11 cellular contexts compared by ENCODE assay signal in the genomic region with DNA sequence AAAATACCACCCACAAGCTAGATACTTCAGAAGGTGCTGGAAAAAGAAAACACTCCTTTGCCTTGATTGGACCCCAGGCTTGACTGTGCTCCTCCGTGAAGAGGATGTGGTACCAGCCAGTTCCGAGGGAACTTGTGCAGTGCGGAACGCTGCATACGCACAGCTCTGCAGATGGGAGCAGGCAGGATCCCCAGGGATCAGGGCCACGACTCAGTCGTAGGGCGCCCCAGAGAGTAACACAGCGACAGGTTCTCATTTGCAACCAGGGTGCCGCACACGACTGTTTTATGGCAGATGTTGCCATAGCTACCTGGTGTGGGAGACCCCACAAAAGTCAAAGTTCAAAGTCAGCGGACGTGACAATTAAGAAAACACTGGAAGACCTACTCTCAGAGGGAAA. TPM values are rescaled to one million over a fixed set of nuclear protein-coding genes. Genes with fewer than 3 reads are reported as not detected.
DNase-seq lines count a peak whose midpoint lies in the region; ATAC-seq, FAIRE-seq and TF ChIP-seq lines count a peak whose summit lies in the region.
"Had no signal": no experiment of that assay in that cellular context is flagged by ENCODE, and none has a peak within 500 bp of the region (broad histone marks: within the 10 kb centered on the region; RNA-seq: fewer than 3 reads in every experiment).

No MANE protein-coding gene starts in this region.

- TF ChIP-seq POLR2A in HCT116 (IDR thresholded peaks at IDR 0.05; ENCODE audit: borderline replicate concordance, extremely low read depth, insufficient read depth, insufficient read length) = no peak

- TF ChIP-seq CTCF in HCT116 (IDR thresholded peaks at IDR 0.05 in 2 of 3, conservative IDR thresholded peaks at IDR 0.05 in 1 of 3; ENCODE audit: borderline replicate concordance in 1 of 3, insufficient read depth in 1 of 3, low read depth in 2 of 3, low read length in 2 of 3) (no peak), GM13977 (IDR thresholded peaks at IDR 0.05; ENCODE audit: extremely low read depth, insufficient read depth, missing control alignments) (no peak)

- H3K9me3 ChIP-seq in HCT116 (ENCODE audit: control insufficient read depth in 1 of 2, insufficient read depth in 1 of 2, low read depth in 1 of 2, low read length in 2 of 2) = no peaks in the 10 kb centered on the region
- no peaks in the 10 kb centered on the region for H3K9me3 ChIP-seq in SK-N-MC (ENCODE audit: low read depth, low read length)
- H3K9me3 ChIP-seq in right cardiac atrium (ENCODE audit: control insufficient read depth, low read length) = no peaks in the 10 kb centered on the region
- no peaks in the 10 kb centered on the region for H3K9me3 ChIP-seq in small intestine (ENCODE audit: control insufficient read depth, low read depth)

- H3K27ac ChIP-seq in HCT116 (ENCODE audit: low read depth, low read length) (peak overlapping the region; percentile 82), SK-N-MC (no peak overlapping the region), right cardiac atrium (ENCODE audit: low read length) (peak overlapping the region; percentile 10), small intestine (ENCODE audit: low read depth in 1 of 2, low read length in 1 of 2) (peak overlapping the region; percentile 85 to 99)

- H3K9me3 Mint-ChIP-seq in activated T-cell treated with anti-CD3 and anti-CD28 coated beads, Interleukin-2, amount 50 U/mL, for 72 hours = peaks cover 0 to 5% of the 10 kb centered on the region in 2 donors
- peaks cover 0 to 6% (median 0%) of the 10 kb centered on the region in 3 donors for H3K9me3 Mint-ChIP-seq in T-cell

- no peaks in the 10 kb centered on the region for H3K4me1 Mint-ChIP-seq in activated T-cell treated with anti-CD3 and anti-CD28 coated beads, Interleukin-2, amount 50 U/mL, for 72 hours (ENCODE audit: low read depth)
- H3K4me1 Mint-ChIP-seq in T-cell = peaks cover 0 to 3% (median 2%) of the 10 kb centered on the region in 3 donors

- in situ Hi-C loops in GM13977 (cut with MboI; ENCODE audit: low pct_unique_long_range_greater_than_20kb, low sequenced_read_pairs, unreplicated experiment) = no loop called here

- CTCF ChIA-PET in HCT116 (lab: Charles Lee) (interaction anchor here (1.2 to 2.4 kb wide), 2 partner anchors 8 to 42 kb away, joined by 4 to 41 read pairs; no protein-coding TSS in a partner anchor), T-cell (lab: Charles Lee) (no interaction called here)

- H3K9me2 ChIP-seq in HCT116 (ENCODE audit: insufficient read depth) = no peaks in the 10 kb centered on the region

- H2AFZ ChIP-seq in HCT116 (ENCODE audit: low read depth, low read length, poor library complexity, severe bottlenecking) = no peak overlapping the region

- peak overlapping the region; percentile 89 for H3K4me2 ChIP-seq in HCT116 (ENCODE audit: low read length)

- POLR2A ChIA-PET in HCT116 (lab: Charles Lee) (interaction anchor here (2.0 to 3.1 kb wide), 2 partner anchors 9 to 27 kb away, joined by 4 to 37 read pairs; no protein-coding TSS in a partner anchor), T-cell (lab: Charles Lee) (no interaction called here)

- DNase-seq in HCT116 (ENCODE audit: low read depth, low spot score) = no peak
- no peak for DNase-seq in SK-N-MC (ENCODE audit: low read depth, low spot score)
- no peak for DNase-seq in right cardiac atrium
- peak; percentile 68 for DNase-seq in small intestine
- no peak for DNase-seq in activated T-cell treated with anti-CD3 and anti-CD28 coated beads, Interleukin-2, amount 50 U/mL, for 72 hours
- no peak for DNase-seq in OCI-M2 (lab: John Stamatoyannopoulos, UW; ENCODE audit: unreplicated experiment)
- no peak for DNase-seq in T-cell
- no peak for DNase-seq in GM13977 (ENCODE audit: low spot score)
- DNase-seq: activated effector memory CD4-positive, alpha-beta T cell treated with anti-CD3 and anti-CD28 coated beads, Interleukin-2, amount 50 U/mL, for 16 hours; stimulated activated CD4-positive, alpha-beta T cell treated with anti-CD3 and anti-CD28 coated beads, Interleukin-4, amount 100 ng/mL, for 1 hour had no signal

- no peak overlapping the region for H3K27ac Mint-ChIP-seq in activated T-cell treated with anti-CD3 and anti-CD28 coated beads, Interleukin-2, amount 50 U/mL, for 72 hours
- no peak overlapping the region for H3K27ac Mint-ChIP-seq in T-cell

- WGBS in right cardiac atrium = 78% methylated on average over 13 of the region's 13 CpGs
- WGBS in small intestine, 3 donors = 7 to 54% (median 51%) methylated on average over 13 of the region's 13 CpGs

- peaks cover 1 to 2% of the 10 kb centered on the region in 2 donors for H3K36me3 Mint-ChIP-seq in activated T-cell treated with anti-CD3 and anti-CD28 coated beads, Interleukin-2, amount 50 U/mL, for 72 hours (ENCODE audit: insufficient read depth in 2 of 2)
- H3K36me3 Mint-ChIP-seq in T-cell = no peaks in the 10 kb centered on the region

- BruUV-seq in HCT116 (replicated peaks; lab: Mats Ljungman, UMichigan) = TSS peak; percentile 78

- H3K9ac ChIP-seq in HCT116 (ENCODE audit: low read length) (peak overlapping the region; percentile 91), SK-N-MC (ENCODE audit: insufficient read length) (no peak overlapping the region)

- H3K4me1 ChIP-seq in HCT116 (ENCODE audit: control insufficient read depth in 1 of 2, insufficient read depth in 2 of 2, low read length in 2 of 2) (peaks cover 29 to 73% of the 10 kb centered on the region in 2 experiments), right cardiac atrium (ENCODE audit: control insufficient read depth, insufficient read depth, low read length) (peaks cover 3% of the 10 kb centered on the region), small intestine (ENCODE audit: control insufficient read depth in 2 of 2, insufficient read depth in 1 of 2, low read depth in 1 of 2, low read length in 1 of 2) (peaks cover 0 to 4% of the 10 kb centered on the region in 2 donors)

- peak; percentile 30 for ATAC-seq in HCT116
- ATAC-seq in right cardiac atrium = peak in 1 of 2 donors; percentile 28
- ATAC-seq in activated T-cell treated with anti-CD3 and anti-CD28 coated beads, Interleukin-2, amount 50 U/mL, for 72 hours (replicated peaks in 1 of 2) = no peak
- ATAC-seq in T-cell (replicated peaks in 1 of 4) = no peak

- intact Hi-C loops in HCT116 (cut with micrococcal nuclease) = loop anchor here (2.0 kb wide), 1 partner anchor 42 kb away; no protein-coding TSS in a partner anchor
- intact Hi-C loops in right cardiac atrium (cut with DNase I) = no loop called here

- H3K36me3 ChIP-seq in HCT116 (ENCODE audit: control insufficient read depth in 1 of 2, insufficient read depth in 2 of 2, low read length in 2 of 2) (peaks cover 0 to 21% of the 10 kb centered on the region in 2 experiments; a peak in 1 of 4 replicates), SK-N-MC (ENCODE audit: insufficient read depth, low read length) (no peaks in the 10 kb centered on the region), small intestine (ENCODE audit: control insufficient read depth in 2 of 2, insufficient read depth in 2 of 2, low read length in 2 of 2) (no peaks in the 10 kb centered on the region)

- no peaks in the 10 kb centered on the region for H3K27me3 ChIP-seq in HCT116 (ENCODE audit: insufficient read depth, low read length)
- no peaks in the 10 kb centered on the region for H3K27me3 ChIP-seq in right cardiac atrium (ENCODE audit: control insufficient read depth, insufficient read depth)
- peaks cover 0 to 3% of the 10 kb centered on the region in 2 donors for H3K27me3 ChIP-seq in small intestine (ENCODE audit: control insufficient read depth in 2 of 2, insufficient read depth in 2 of 2, low read length in 2 of 2)

- TF ChIP-seq RAD21 in HCT116 (IDR thresholded peaks at IDR 0.05; ENCODE audit: low read depth) = no peak

- RAD21 ChIA-PET in HCT116 (lab: Charles Lee; ENCODE audit: low non-redundant PET in 1 of 2, low total read pairs in 2 of 2, uncharacterized antibody in 2 of 2, unreplicated experiment in 2 of 2) = interaction anchor here in 1 of 2 experiments (1.5 kb wide), 1 partner anchor 9 kb away, joined by 4 read pairs; no protein-coding TSS in a partner anchor

- H4K20me1 ChIP-seq in HCT116 (ENCODE audit: insufficient read depth) = no peaks in the 10 kb centered on the region

- H3K4me3 ChIP-seq in HCT116 (replicated peaks in 1 of 2; ENCODE audit: low read depth in 1 of 2, low read length in 2 of 2) = peak overlapping the region; percentile 85 to 88
- H3K4me3 ChIP-seq in SK-N-MC = peak overlapping the region; percentile 25
- H3K4me3 ChIP-seq in right cardiac atrium (ENCODE audit: low read length) = peak overlapping the region; percentile 22
- H3K4me3 ChIP-seq in small intestine (ENCODE audit: low read depth in 1 of 2, low read length in 2 of 2) = peak overlapping the region; percentile 41 to 64

- peak overlapping the region in 1 of 2 donors; percentile 11 for H3K4me3 Mint-ChIP-seq in activated T-cell treated with anti-CD3 and anti-CD28 coated beads, Interleukin-2, amount 50 U/mL, for 72 hours
- H3K4me3 Mint-ChIP-seq in T-cell = no peak overlapping the region

- no peak for FAIRE-seq in small intestine (lab: Jason Lieb, UNC)
- FAIRE-seq: G401.6 had no signal

- H3K27me3 Mint-ChIP-seq in activated T-cell treated with anti-CD3 and anti-CD28 coated beads, Interleukin-2, amount 50 U/mL, for 72 hours (ENCODE audit: low read depth) = peaks cover 87% of the 10 kb centered on the region
- H3K27me3 Mint-ChIP-seq in T-cell = peaks cover 53 to 63% of the 10 kb centered on the region in 2 donors

- H3K79me2 ChIP-seq in HCT116 (ENCODE audit: insufficient read depth, low read length) = peaks cover 65% of the 10 kb centered on the region

TF ChIP-seq in HCT116, 20 proteins besides CTCF, POLR2A, EP300 and RAD21 (continues in another document):
- TF ChIP-seq, protein P1, sequence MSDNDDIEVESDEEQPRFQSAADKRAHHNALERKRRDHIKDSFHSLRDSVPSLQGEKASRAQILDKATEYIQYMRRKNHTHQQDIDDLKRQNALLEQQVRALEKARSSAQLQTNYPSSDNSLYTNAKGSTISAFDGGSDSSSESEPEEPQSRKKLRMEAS (IDR thresholded peaks at IDR 0.05) = no peak
- peak; percentile 37; the same call in 1 of the 2 replicates for TF ChIP-seq POLR2AphosphoS5 (IDR thresholded peaks at IDR 0.05; ENCODE audit: low read depth, low read length)

RNA-seq across cellular contexts. Expression of a gene that starts 0.8 kb away (rescaled TPM):
- total RNA-seq in HCT116 (2021; ENCODE audit: unreplicated experiment) (223 TPM), right cardiac atrium (10 to 100 TPM in 1 of 4 donors, 1 to 10 TPM in 3; 7.7 to 26.1 (median 8.1) TPM), T-cell (under 1 TPM in 3 of 5 donors, not detected in 2; 0.39 to 0.57 (median 0.53) TPM)
- 92.3 and 120 TPM in 2 replicates for polyA plus RNA-seq in HCT116 (2012)
- polyA plus RNA-seq in right cardiac atrium (7.4 TPM), small intestine (100 to 1,000 TPM; 123 to 199 (median 153) TPM)
- total RNA-seq in activated T-cell treated with anti-CD3 and anti-CD28 coated beads, Interleukin-2, amount 50 U/mL, for 72 hours = under 1 TPM in 1 of 2 donors, not detected in 1; 0.17 TPM

Comparison
In these comparisons a context has a peak if more than half of its experiments do, and no peak if none do; other contexts are left out.
1. H3K4me3 ChIP-seq: peak in every context shown above with its lines; median percentile 86 in HCT116; 52 in small intestine; 25 in SK-N-MC; 22 in right cardiac atrium.